In the genomic region with DNA sequence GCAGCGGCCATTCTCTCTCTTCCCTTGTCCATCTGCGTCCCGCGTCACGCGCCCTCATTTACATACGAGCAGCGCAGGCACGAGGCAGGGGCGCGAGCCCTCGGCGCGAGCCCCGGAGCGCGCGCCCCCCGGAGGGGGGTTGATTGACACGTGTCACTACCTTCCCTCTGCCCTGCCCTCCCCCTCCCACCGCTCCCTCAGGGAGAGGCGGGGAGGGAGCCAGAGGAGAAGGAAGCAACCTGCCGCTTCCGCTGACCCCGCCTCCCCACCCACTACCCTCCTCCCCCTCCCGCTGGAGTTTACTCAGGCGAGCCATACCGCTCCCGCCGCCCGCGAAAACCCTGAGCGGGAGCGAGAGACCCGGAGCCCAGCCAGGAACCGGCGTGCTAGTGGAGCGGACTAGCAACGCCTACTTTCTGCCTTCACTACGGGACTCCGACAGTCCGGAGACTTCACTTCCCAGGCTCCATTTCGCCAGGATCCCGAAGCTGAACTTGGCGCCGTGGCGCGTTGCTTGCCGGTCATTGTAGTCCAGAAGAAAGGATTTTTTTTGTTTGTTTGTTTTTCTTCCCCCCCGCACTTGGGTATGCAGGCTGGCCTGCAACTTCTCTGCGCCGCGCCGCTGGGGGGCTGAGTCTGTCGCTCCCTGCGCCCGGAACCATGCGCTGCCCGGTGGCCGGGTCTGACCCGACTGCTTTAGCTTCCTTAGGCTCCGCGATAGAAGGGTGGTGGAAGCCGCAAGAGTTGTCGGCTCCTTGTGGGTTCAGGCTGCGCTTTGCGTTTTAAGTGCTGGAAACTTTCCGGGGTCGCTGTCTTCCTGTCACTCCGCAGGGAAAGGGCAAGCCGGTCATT, we compare ENCODE assay signal across 8 cellular contexts. TPM values are rescaled to one million over a fixed set of nuclear protein-coding genes. Genes with fewer than 3 reads are reported as not detected.
A peak's percentile ranks its signal among the peaks of the same experiment; 100 is the strongest.
DNase-seq lines count a peak whose midpoint lies in the region; ATAC-seq lines count a peak whose summit lies in the region.

A gene (minus strand): TSS at position 36 of the 852 bp plus-strand sequence. CDS start 4 bp downstream, at position 32.

- peaks cover 15 to 39% (median 24%) of the 10 kb centered on the region in 10 experiments for H3K4me1 ChIP-seq in BLaER1 treated with 17β-estradiol and CSF1 and Interleukin-3, amounts not matched to agents 10 nM and 100 nM

- peaks cover 15% of the 10 kb centered on the region for H3K27me3 Mint-ChIP-seq in dendritic cell treated with granulocyte-macrophage colony-stimulating factor and Interleukin-4, amounts not matched to agents 40 ng/mL and 50 ng/mL, for 4 days

- peak within 1 kb of the TSS; percentile 87 to 98 (median 94) for H3K4me2 ChIP-seq in BLaER1 treated with 17β-estradiol and CSF1 and Interleukin-3, amounts not matched to agents 10 nM and 100 nM

- ATAC-seq in GM19324 (IDR thresholded peaks at IDR 0.05; ENCODE audit: low FRiP score, unreplicated experiment) = peak; percentile 86
- ATAC-seq in HG03469 (IDR thresholded peaks at IDR 0.05; ENCODE audit: unreplicated experiment) = peak; percentile 70
- peak; percentile 86 for ATAC-seq in left lobe of liver

- peaks cover 14 to 38% (median 35%) of the 10 kb centered on the region in 11 experiments; a peak in 21 of 22 replicates for H4K20me1 ChIP-seq in BLaER1 treated with 17β-estradiol and CSF1 and Interleukin-3, amounts not matched to agents 10 nM and 100 nM

- peaks cover 16% of the 10 kb centered on the region for H3K36me3 Mint-ChIP-seq in dendritic cell treated with granulocyte-macrophage colony-stimulating factor and Interleukin-4, amounts not matched to agents 40 ng/mL and 50 ng/mL, for 4 days (ENCODE audit: low read depth)

- peak within 1 kb of the TSS; percentile 92 to 99 (median 97) for H3K9ac ChIP-seq in BLaER1 treated with 17β-estradiol and CSF1 and Interleukin-3, amounts not matched to agents 10 nM and 100 nM

- peak within 1 kb of the TSS; percentile 92 to 98 (median 96) for H3K27ac ChIP-seq in BLaER1 treated with 17β-estradiol and CSF1 and Interleukin-3, amounts not matched to agents 10 nM and 100 nM

- peaks cover 5 to 18% (median 12%) of the 10 kb centered on the region in 11 experiments; a peak in 15 of 22 replicates for H3K27me3 ChIP-seq in BLaER1 treated with 17β-estradiol and CSF1 and Interleukin-3, amounts not matched to agents 10 nM and 100 nM

- DNase-seq in NCI-H526 treated with DMSO at 0.1 percent for 48 hours (lab: John Stamatoyannopoulos, UW) (peak; percentile 96), left lobe of liver (ENCODE audit: low spot score) (peak; percentile 97)
- peak; percentile 78 for DNase-seq in activated CD4-positive, alpha-beta T cell treated with anti-CD3 and anti-CD28 coated beads, Interleukin-2, amount 50 U/mL, for 1 hour
- peak; percentile 77 for DNase-seq in stimulated activated CD4-positive, alpha-beta T cell treated with anti-CD3 and anti-CD28 coated beads, Interleukin-2, amount 100 ng/mL, for 4 hours (ENCODE audit: low read depth)

- H3K36me3 ChIP-seq in BLaER1 treated with 17β-estradiol and CSF1 and Interleukin-3, amounts not matched to agents 10 nM and 100 nM = no peaks in the 10 kb centered on the region

- H3K9me3 Mint-ChIP-seq in dendritic cell treated with granulocyte-macrophage colony-stimulating factor and Interleukin-4, amounts not matched to agents 40 ng/mL and 50 ng/mL, for 4 days = no peaks in the 10 kb centered on the region

- peak within 1 kb of the TSS; percentile 99 for H3K27ac Mint-ChIP-seq in dendritic cell treated with granulocyte-macrophage colony-stimulating factor and Interleukin-4, amounts not matched to agents 40 ng/mL and 50 ng/mL, for 4 days

- peak within 1 kb of the TSS; percentile 90 for H3K4me3 Mint-ChIP-seq in dendritic cell treated with granulocyte-macrophage colony-stimulating factor and Interleukin-4, amounts not matched to agents 40 ng/mL and 50 ng/mL, for 4 days

- intact Hi-C loops in dendritic cell treated with granulocyte-macrophage colony-stimulating factor and Interleukin-4, amounts not matched to agents 40 ng/mL and 50 ng/mL, for 4 days (cut with micrococcal nuclease) = loop anchor here (1.0 to 2.0 kb wide), 2 partner anchors 212 to 407 kb away; a partner anchor contains a TSS

- peak within 1 kb of the TSS; percentile 90 to 100 (median 98) for H3K4me3 ChIP-seq in BLaER1 treated with 17β-estradiol and CSF1 and Interleukin-3, amounts not matched to agents 10 nM and 100 nM

- peaks cover 0 to 3% (median 0%) of the 10 kb centered on the region in 11 experiments; a peak in 4 of 22 replicates for H3K9me3 ChIP-seq in BLaER1 treated with 17β-estradiol and CSF1 and Interleukin-3, amounts not matched to agents 10 nM and 100 nM (replicated peaks in 1 of 11)

- H3K4me1 Mint-ChIP-seq in dendritic cell treated with granulocyte-macrophage colony-stimulating factor and Interleukin-4, amounts not matched to agents 40 ng/mL and 50 ng/mL, for 4 days (ENCODE audit: low read depth) = peaks cover 15% of the 10 kb centered on the region

RNA-seq across cellular contexts. Expression of the gene that starts here (rescaled TPM):
- total RNA-seq in left lobe of liver = 5.9 TPM

Comparison
In these comparisons a context has a peak if more than half of its experiments do, and no peak if none do; other contexts are left out.
1. Peak in every context shown above with its lines: DNase-seq, ATAC-seq, H3K4me3 ChIP-seq and H3K27ac ChIP-seq.